Comparison of ENCODE assay signal across 14 cellular contexts in the genomic region with DNA sequence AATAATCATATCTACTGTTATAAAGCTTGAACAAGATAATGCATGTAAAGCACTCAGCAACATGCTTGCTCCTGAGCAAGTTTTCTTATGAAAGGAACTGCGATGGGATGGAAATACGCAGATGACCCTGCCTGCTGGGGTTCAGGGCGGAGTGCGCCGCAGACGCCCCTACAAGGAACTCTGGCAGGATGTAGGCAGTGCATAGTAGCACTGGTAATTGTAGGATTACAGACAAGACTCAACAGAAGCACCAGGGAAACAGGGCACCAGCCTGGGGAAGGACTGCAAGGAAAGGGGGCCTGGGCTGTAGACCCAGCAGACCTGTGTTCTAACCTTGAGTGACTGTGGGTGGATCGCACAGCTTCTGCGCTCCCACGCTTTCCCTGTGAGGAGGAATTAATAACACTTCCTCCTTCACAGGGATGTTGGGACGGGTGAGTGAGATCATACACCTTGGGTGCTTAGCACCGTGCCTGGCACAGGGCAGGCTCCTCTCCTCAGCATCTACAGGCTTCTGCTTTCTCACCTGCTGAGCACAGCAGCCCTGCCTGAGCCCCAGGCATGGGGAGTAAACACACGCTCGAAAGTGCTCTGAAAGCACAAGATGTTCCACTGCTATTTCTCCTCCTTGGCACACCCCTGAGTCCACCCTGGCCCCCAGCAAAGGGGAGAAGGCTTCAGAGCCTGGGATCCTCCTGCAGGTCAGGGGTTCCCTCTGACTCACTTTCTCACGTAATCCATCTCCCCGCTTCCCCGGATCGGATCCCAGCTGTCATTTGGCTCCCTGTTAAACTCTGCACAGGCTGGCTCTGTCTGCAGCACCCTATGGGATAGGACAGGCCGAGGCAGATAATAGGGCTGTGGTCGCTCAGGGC. TPM values are rescaled to one million over a fixed set of nuclear protein-coding genes. Genes with fewer than 3 reads are reported as not detected.
DNase-seq lines count a peak whose midpoint lies in the region; ATAC-seq and TF ChIP-seq lines count a peak whose summit lies in the region.
"Had no signal": no experiment of that assay in that cellular context is flagged by ENCODE, and none has a peak within 500 bp of the region (broad histone marks: within the 10 kb centered on the region; RNA-seq: fewer than 3 reads in every experiment).

No MANE protein-coding gene starts in this region.

- H3K27ac ChIP-seq in smooth muscle cell (ENCODE audit: low read depth) = peak overlapping the region; percentile 1
- H3K27ac ChIP-seq: 22Rv1 had no signal

- no peaks in the 10 kb centered on the region for H3K27me3 ChIP-seq in smooth muscle cell (ENCODE audit: low read depth)
- H3K27me3 ChIP-seq: adrenal gland had no signal

- peaks cover 12% of the 10 kb centered on the region for H3F3A ChIP-seq in smooth muscle cell (ENCODE audit: low read depth)

- peaks cover 6% of the 10 kb centered on the region for H3K4me1 ChIP-seq in smooth muscle cell (ENCODE audit: low read depth)

- H3K4me2 ChIP-seq in smooth muscle cell = no peak overlapping the region

- peaks cover 100% of the 10 kb centered on the region for H4K20me1 ChIP-seq in smooth muscle cell (ENCODE audit: low read depth)

- H3K36me3 ChIP-seq in smooth muscle cell (ENCODE audit: low read depth) = peaks cover 1% of the 10 kb centered on the region

- ATAC-seq in GM19023 (IDR thresholded peaks at IDR 0.05; ENCODE audit: unreplicated experiment) = no peak
- no peak for ATAC-seq in GM18868 (IDR thresholded peaks at IDR 0.05; ENCODE audit: unreplicated experiment)
- ATAC-seq: HepG2 had no signal

- DNase-seq in DMS 273 (lab: John Stamatoyannopoulos, UW; ENCODE audit: unreplicated experiment) (peak; percentile 24), DMS 273 treated with DMSO at 0.1 percent for 48 hours (lab: John Stamatoyannopoulos, UW) (no peak), brain pericyte (ENCODE audit: low read depth, low spot score) (peak; percentile 86), iris pigment epithelial cell (ENCODE audit: low read depth) (peak; percentile 82), smooth muscle cell (lab: John Stamatoyannopoulos, UW; ENCODE audit: unreplicated experiment) (no peak), NCI-H2029 (lab: John Stamatoyannopoulos, UW) (no peak)
- DNase-seq: activated CD4-positive, CD25-positive, alpha-beta regulatory T cell treated with anti-CD3 and anti-CD28 coated beads, Interleukin-2, amount 50 U/mL, for 72 hours; GDM1; midbrain had no signal

- no peaks in the 10 kb centered on the region for H3K9me3 ChIP-seq in smooth muscle cell (replicated peaks; ENCODE audit: low read depth)
- H3K9me3 ChIP-seq: adrenal gland had no signal

- H2AFZ ChIP-seq in smooth muscle cell (ENCODE audit: low read depth) = no peak overlapping the region

- TF ChIP-seq CTCF in smooth muscle cell (IDR thresholded peaks at IDR 0.05; ENCODE audit: borderline replicate concordance, insufficient read depth, poor library complexity, severe bottlenecking) = no peak

- peaks cover 96% of the 10 kb centered on the region for H3K79me2 ChIP-seq in smooth muscle cell (ENCODE audit: low read depth)

- no peak overlapping the region for H3K4me3 ChIP-seq in smooth muscle cell
- H3K4me3 ChIP-seq: adrenal gland had no signal

- no peak overlapping the region for H3K9ac ChIP-seq in smooth muscle cell (ENCODE audit: low read depth)

- 85% methylated on average over 19 of the region's 19 CpGs for WGBS in smooth muscle cell (ENCODE audit: low lambda C conversion rate)

RNA-seq across cellular contexts. Expression of a gene that starts 19.2 kb away (rescaled TPM):
- total RNA-seq in smooth muscle cell = 26.5 and 33.6 TPM in 2 replicates
- 44.5 and 59.3 TPM in 2 replicates for polyA plus RNA-seq in smooth muscle cell

RNA-seq across cellular contexts. Expression of a gene that starts 34.6 kb away (rescaled TPM):
- 0.04 and 0.54 TPM in 2 replicates for total RNA-seq in smooth muscle cell
- polyA plus RNA-seq in smooth muscle cell = 0.39 and 0.73 TPM in 2 replicates
- total RNA-seq: HepG2 had no signal

RNA-seq across cellular contexts. Expression of a gene that starts 50.1 kb away (rescaled TPM):
- 1.8 and 2.1 TPM in 2 replicates for total RNA-seq in smooth muscle cell
- 3.7 and 4.9 TPM in 2 replicates for polyA plus RNA-seq in smooth muscle cell

Comparison
In these comparisons a context has a peak if more than half of its experiments do, and no peak if none do; other contexts are left out.
1. DNase-seq: peak in DMS 273 (single experiment), brain pericyte (single experiment) and iris pigment epithelial cell (single experiment); none in DMS 273 treated with DMSO at 0.1 percent for 48 hours (single experiment), smooth muscle cell (single experiment) and NCI-H2029 (single experiment).